ENCODE assay signal across 15 cellular contexts in genomic region chr1:88783145-88783544, GRCh38.
A peak's percentile ranks its signal among the peaks of the same experiment; 100 is the strongest.
DNase-seq lines count a peak whose midpoint lies in the region; ATAC-seq and TF ChIP-seq lines count a peak whose summit lies in the region.
"Had no signal": no experiment of that assay in that cellular context is flagged by ENCODE, and none has a peak within 500 bp of the region (broad histone marks: within the 10 kb centered on the region; RNA-seq: fewer than 3 reads in every experiment).

No MANE protein-coding gene starts in this region.

- H3K9ac ChIP-seq in endodermal cell (ENCODE audit: extremely low read depth, low read length, poor library complexity, severe bottlenecking) (no peak overlapping the region), trophoblast cell (ENCODE audit: low read length) (no peak overlapping the region)

- peaks cover 7% of the 10 kb centered on the region for H3K79me1 ChIP-seq in trophoblast cell (ENCODE audit: low read length)

- H3F3A ChIP-seq in GM23338 (replicated peaks; ENCODE audit: low read depth): no peaks in the 10 kb centered on the region; the same call in 1 of the 2 replicates

- H3K9me3 Mint-ChIP-seq in GM23338 (no peaks in the 10 kb centered on the region), endodermal cell (peaks cover 3% of the 10 kb centered on the region)

- ATAC-seq in GM23338 (peak; percentile 66), GM21447 (IDR thresholded peaks at IDR 0.05; ENCODE audit: unreplicated experiment) (no peak), HG02981 (IDR thresholded peaks at IDR 0.05; ENCODE audit: unreplicated experiment) (no peak), HG03460 (IDR thresholded peaks at IDR 0.05; ENCODE audit: unreplicated experiment) (no peak)

- H2BK12ac ChIP-seq in trophoblast cell (ENCODE audit: low read length): no peak overlapping the region

- no peak overlapping the region for H2BK5ac ChIP-seq in trophoblast cell (ENCODE audit: low read depth, low read length, poor library complexity)

- H3K4me3 Mint-ChIP-seq in GM23338 (no peak overlapping the region), endodermal cell (no peak overlapping the region)

- H3K18ac ChIP-seq in trophoblast cell (ENCODE audit: low read length): no peak overlapping the region

- H3K79me2 ChIP-seq in GM23338 (replicated peaks; ENCODE audit: insufficient read depth) (no peaks in the 10 kb centered on the region), trophoblast cell (ENCODE audit: control insufficient read depth, insufficient read depth, low read length, poor library complexity) (peaks cover 1% of the 10 kb centered on the region)

- H3K27me3 Mint-ChIP-seq in GM23338 (ENCODE audit: insufficient read depth, low read depth, poor library complexity): peaks cover 3% of the 10 kb centered on the region
- H3K27me3 Mint-ChIP-seq in endodermal cell (ENCODE audit: insufficient read depth): no peaks in the 10 kb centered on the region

- DNase-seq in Ammon's horn (ENCODE audit: low spot score) (peak; percentile 18), GM23338 (ENCODE audit: low spot score) (no peak), endodermal cell (no peak), trophoblast cell (no peak)
- DNase-seq: NCI-H1105 treated with DMSO at 0.1 percent for 48 hours, NCI-H187, NCI-H345, NCI-H526, SHP77 treated with DMSO at 0.1 percent for 48 hours had no signal

- no peaks in the 10 kb centered on the region for H4K20me1 ChIP-seq in GM23338 (replicated peaks; ENCODE audit: insufficient read depth)

- H3K4me2 ChIP-seq in GM23338 (no peak overlapping the region), trophoblast cell (ENCODE audit: low read length) (no peak overlapping the region)

- no peak overlapping the region for H4K8ac ChIP-seq in trophoblast cell (ENCODE audit: low read depth, low read length)

- H4K91ac ChIP-seq in trophoblast cell (ENCODE audit: low read depth, low read length): no peak overlapping the region

- H3K23ac ChIP-seq in trophoblast cell (ENCODE audit: low read length): no peak overlapping the region

- WGBS in endodermal cell (ENCODE audit: insufficient coverage in 1 of 2, insufficient read length in 1 of 2), 2 experiments: 90 to 96% methylated on average over 1 to 2 of the region's 2 CpGs
- no CpG with 5 or more reads among the region's 2 CpGs for WGBS in trophoblast cell (ENCODE audit: extremely low coverage, insufficient coverage, insufficient read length)

- H3K27me3 ChIP-seq in GM23338 (ENCODE audit: insufficient read depth): no peaks in the 10 kb centered on the region
- no peaks in the 10 kb centered on the region for H3K27me3 ChIP-seq in endodermal cell (ENCODE audit: control insufficient read depth, insufficient read depth, low read length, poor library complexity, severe bottlenecking)
- no peaks in the 10 kb centered on the region for H3K27me3 ChIP-seq in trophoblast cell (ENCODE audit: insufficient read depth, low read length)

- H3K36me3 ChIP-seq in GM23338 (ENCODE audit: insufficient read depth) (no peaks in the 10 kb centered on the region; the same call in 1 of the 2 replicates), endodermal cell (ENCODE audit: control insufficient read depth, insufficient read depth, low read length) (peaks cover 60% of the 10 kb centered on the region), trophoblast cell (ENCODE audit: control insufficient read depth in 1 of 2, insufficient read depth in 2 of 2, low read length in 2 of 2) (peaks cover 2 to 5% of the 10 kb centered on the region in 2 experiments)
- H3K36me3 ChIP-seq: HAP-1 had no signal

- H3K4me1 Mint-ChIP-seq in GM23338 (peaks cover 35% of the 10 kb centered on the region), endodermal cell (peaks cover 28% of the 10 kb centered on the region)

- H3K4me3 ChIP-seq in GM23338: no peak overlapping the region
- no peak overlapping the region for H3K4me3 ChIP-seq in endodermal cell (ENCODE audit: low read length)
- no peak overlapping the region for H3K4me3 ChIP-seq in trophoblast cell (ENCODE audit: low read depth, low read length)
- H3K4me3 ChIP-seq: HAP-1 had no signal

- H3K36me3 Mint-ChIP-seq in GM23338 (ENCODE audit: low read depth) (peaks cover 29% of the 10 kb centered on the region), endodermal cell (ENCODE audit: low read depth) (peaks cover 61% of the 10 kb centered on the region)

- H2AFZ ChIP-seq in GM23338 (no peak overlapping the region), trophoblast cell (ENCODE audit: insufficient read depth, low read length, poor library complexity) (no peak overlapping the region)

- no peak overlapping the region for H2BK120ac ChIP-seq in trophoblast cell (ENCODE audit: insufficient read depth, low read length, poor library complexity)

- H3K27ac Mint-ChIP-seq in GM23338: peak overlapping the region; percentile 35
- H3K27ac Mint-ChIP-seq in endodermal cell: peak overlapping the region; percentile 72

- H3K14ac ChIP-seq in trophoblast cell (ENCODE audit: low read length): no peak overlapping the region

- H3K27ac ChIP-seq in GM23338 (ENCODE audit: low read depth) (peak overlapping the region; percentile 64; the same call in 1 of the 2 replicates), endodermal cell (ENCODE audit: low read depth, low read length) (no peak overlapping the region), trophoblast cell (ENCODE audit: low read depth, low read length) (peak overlapping the region; percentile 39)
- H3K27ac ChIP-seq: C4-2B, HL-60 had no signal

- H3K9me3 ChIP-seq in endodermal cell (ENCODE audit: control insufficient read depth, low read length) (peaks cover 12% of the 10 kb centered on the region), trophoblast cell (ENCODE audit: insufficient read depth, low read depth, low read length) (no peaks in the 10 kb centered on the region)
- H3K9me3 ChIP-seq: HAP-1 had no signal

- no peak overlapping the region for H4K12ac ChIP-seq in trophoblast cell (ENCODE audit: low read depth, low read length)

- no peak overlapping the region for H3K4ac ChIP-seq in trophoblast cell (ENCODE audit: low read depth, low read length)

- TF ChIP-seq CTCF in GM23338 (conservative IDR thresholded peaks at IDR 0.05; ENCODE audit: low read depth in 2 of 2) (no peak), endodermal cell (conservative IDR thresholded peaks at IDR 0.05) (no peak)

- H3K4me1 ChIP-seq in GM23338 (ENCODE audit: insufficient read depth): peaks cover 29% of the 10 kb centered on the region
- peaks cover 6% of the 10 kb centered on the region for H3K4me1 ChIP-seq in endodermal cell (ENCODE audit: control insufficient read depth, insufficient read depth, low read length)
- peaks cover 2 to 9% of the 10 kb centered on the region in 2 experiments for H3K4me1 ChIP-seq in trophoblast cell (ENCODE audit: control insufficient read depth in 1 of 2, insufficient read depth in 2 of 2, low read length in 2 of 2)

- H2AK5ac ChIP-seq in trophoblast cell (ENCODE audit: low read length): no peak overlapping the region

- no peaks in the 10 kb centered on the region for H3K9me2 ChIP-seq in GM23338 (ENCODE audit: insufficient read depth)

TF ChIP-seq in GM23338, 12 proteins besides CTCF, POLR2A, EP300 and RAD21 (continues in another document):
- no peak for TF ChIP-seq REST (IDR thresholded peaks at IDR 0.05; ENCODE audit: unreplicated experiment)
- no peak for TF ChIP-seq NANOG (IDR thresholded peaks at IDR 0.05; ENCODE audit: borderline replicate concordance)
- no peak for TF ChIP-seq POLR2AphosphoS5 (IDR thresholded peaks at IDR 0.05; ENCODE audit: low read depth)
- no peak for TF ChIP-seq ETS1 (IDR thresholded peaks at IDR 0.05)
- TF ChIP-seq STAT1 (IDR thresholded peaks at IDR 0.05; ENCODE audit: unreplicated experiment): no peak
- TF ChIP-seq JUNB (IDR thresholded peaks at IDR 0.05; ENCODE audit: unreplicated experiment): no peak
- TF ChIP-seq EZH2phosphoT487 (IDR thresholded peaks at IDR 0.05; ENCODE audit: unreplicated experiment): no peak
- no peak for TF ChIP-seq ZNF114 (CRISPR knock-in tag; IDR thresholded peaks at IDR 0.05)
